Comparison of ENCODE assay signal across 7 cellular contexts in the genomic region with DNA sequence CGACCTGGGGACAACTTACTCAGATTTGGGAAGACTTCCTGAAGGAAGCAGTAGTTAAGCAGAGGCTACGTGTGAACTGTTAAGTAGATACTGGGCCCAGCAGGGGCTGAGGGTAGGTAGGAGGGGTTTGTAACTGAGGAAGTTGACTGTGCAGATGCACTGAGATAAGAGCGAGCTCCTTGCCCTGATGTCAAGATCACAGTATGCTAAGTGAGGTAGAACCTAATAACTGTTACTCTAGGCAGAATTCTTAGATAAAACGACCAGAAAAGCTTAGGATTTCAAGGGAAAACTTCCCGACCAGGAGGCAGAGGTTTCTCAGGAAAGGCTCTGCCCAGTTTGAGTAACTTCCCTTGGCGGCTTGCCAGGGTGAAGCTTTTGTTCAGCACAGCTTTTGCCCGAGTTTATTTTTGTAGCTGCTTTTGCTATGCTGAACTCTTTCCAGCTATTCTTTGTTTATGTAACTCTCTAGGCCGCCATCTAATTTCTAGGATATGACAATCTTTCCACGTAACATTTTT.
DNase-seq lines count a peak whose midpoint lies in the region; ATAC-seq, FAIRE-seq and TF ChIP-seq lines count a peak whose summit lies in the region.

No MANE protein-coding gene starts in this region.

- H3K4me3 Mint-ChIP-seq in activated T-cell treated with anti-CD3 and anti-CD28 coated beads, Interleukin-2, amount 50 U/mL, for 72 hours, result peak overlapping the region in 1 of 2 donors; percentile 30

- ATAC-seq in GM18909 (IDR thresholded peaks at IDR 0.05; ENCODE audit: poor library complexity, unreplicated experiment), result peak; percentile 52
- peak; percentile 56 to 58 for ATAC-seq in activated T-cell treated with anti-CD3 and anti-CD28 coated beads, Interleukin-2, amount 50 U/mL, for 72 hours (replicated peaks in 1 of 2)
- no peak for ATAC-seq in GM21381 (IDR thresholded peaks at IDR 0.05; ENCODE audit: unreplicated experiment)

- no peaks in the 10 kb centered on the region for H3K36me3 Mint-ChIP-seq in activated T-cell treated with anti-CD3 and anti-CD28 coated beads, Interleukin-2, amount 50 U/mL, for 72 hours (ENCODE audit: insufficient read depth in 2 of 2)

- peak overlapping the region; percentile 59 for H3K27ac ChIP-seq in cardiac muscle cell

- H3K27me3 ChIP-seq in cardiac muscle cell, result no peaks in the 10 kb centered on the region

- no peak overlapping the region for H3K4me3 ChIP-seq in cardiac muscle cell

- peaks cover 6% of the 10 kb centered on the region for H3K4me1 Mint-ChIP-seq in activated T-cell treated with anti-CD3 and anti-CD28 coated beads, Interleukin-2, amount 50 U/mL, for 72 hours (ENCODE audit: low read depth)

- H3K4me1 ChIP-seq in cardiac muscle cell (ENCODE audit: low read depth), result peaks cover 26% of the 10 kb centered on the region

- H3K9me3 ChIP-seq in cardiac muscle cell (ENCODE audit: low read depth), result no peaks in the 10 kb centered on the region

- DNase-seq in NCI-H1105 (lab: John Stamatoyannopoulos, UW) (peak; percentile 81), cardiac muscle cell (ENCODE audit: low read depth in 1 of 2, low spot score in 1 of 2) (peak; percentile 80 to 93), pons (ENCODE audit: low spot score) (peak; percentile 75), HTR-8/SVneo (ENCODE audit: insufficient read length, low spot score) (no peak)
- peak in 1 of 2 donors; percentile 4 for DNase-seq in activated T-cell treated with anti-CD3 and anti-CD28 coated beads, Interleukin-2, amount 50 U/mL, for 72 hours

- H3K27me3 Mint-ChIP-seq in activated T-cell treated with anti-CD3 and anti-CD28 coated beads, Interleukin-2, amount 50 U/mL, for 72 hours (ENCODE audit: low read depth), result no peaks in the 10 kb centered on the region

- TF ChIP-seq CTCF in cardiac muscle cell (IDR thresholded peaks at IDR 0.05; ENCODE audit: low read depth, low read length), result no peak

- no peak overlapping the region for H3K27ac Mint-ChIP-seq in activated T-cell treated with anti-CD3 and anti-CD28 coated beads, Interleukin-2, amount 50 U/mL, for 72 hours

- no peak for FAIRE-seq in HTR-8/SVneo (lab: Jason Lieb, UNC)

- no peaks in the 10 kb centered on the region for H3K36me3 ChIP-seq in cardiac muscle cell

- H3K9me3 Mint-ChIP-seq in activated T-cell treated with anti-CD3 and anti-CD28 coated beads, Interleukin-2, amount 50 U/mL, for 72 hours, result no peaks in the 10 kb centered on the region
